10 cellular contexts compared by ENCODE assay signal in the genomic region with DNA sequence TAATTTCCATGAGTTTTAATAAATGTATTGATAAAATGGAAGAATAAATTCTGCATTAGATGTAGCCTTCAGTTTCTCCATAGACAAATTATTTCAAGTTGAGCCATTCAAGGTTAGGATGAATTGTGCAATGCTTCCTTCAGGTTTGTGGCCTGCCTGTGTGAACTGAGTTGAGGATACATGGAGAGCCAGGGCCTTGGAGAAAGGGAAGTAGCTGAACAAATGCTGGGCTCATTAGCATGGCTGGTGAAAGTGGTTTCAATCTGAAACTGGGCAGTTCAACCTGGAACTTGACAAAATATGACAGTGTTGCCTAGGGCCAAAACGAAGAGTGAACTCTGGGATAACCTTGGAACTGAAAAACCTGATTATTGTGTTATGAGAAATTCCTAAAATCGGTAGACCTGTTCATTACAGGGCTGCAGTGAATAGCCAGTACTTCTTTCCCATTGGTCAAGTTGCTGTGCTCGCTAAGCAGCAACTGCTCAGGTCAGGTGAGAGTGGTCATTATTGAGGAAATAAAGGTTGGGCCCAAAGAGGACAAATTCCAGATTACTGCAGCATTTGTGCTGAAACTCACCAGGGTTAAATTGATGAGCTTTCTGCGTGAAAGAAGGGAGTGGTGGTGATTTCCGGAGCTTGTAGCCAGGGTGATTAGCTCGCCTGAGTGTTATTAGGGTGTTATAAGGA. TPM values are rescaled to one million over a fixed set of nuclear protein-coding genes. Genes with fewer than 3 reads are reported as not detected.
A peak's percentile ranks its signal among the peaks of the same experiment; 100 is the strongest.
DNase-seq lines count a peak whose midpoint lies in the region; ATAC-seq and TF ChIP-seq lines count a peak whose summit lies in the region.
"Had no signal": no experiment of that assay in that cellular context is flagged by ENCODE, and none has a peak within 500 bp of the region (broad histone marks: within the 10 kb centered on the region; RNA-seq: fewer than 3 reads in every experiment).

No MANE protein-coding gene starts in this region.

- H3K27me3 ChIP-seq in body of pancreas (no peaks in the 10 kb centered on the region), upper lobe of right lung (no peaks in the 10 kb centered on the region), H7 (ENCODE audit: control insufficient read depth, insufficient read depth, low read length) (no peaks in the 10 kb centered on the region)
- H3K27me3 ChIP-seq: tibial nerve had no signal

- no peaks in the 10 kb centered on the region for H3K9me3 ChIP-seq in body of pancreas
- no peaks in the 10 kb centered on the region for H3K9me3 ChIP-seq in upper lobe of right lung
- H3K9me3 ChIP-seq: tibial nerve had no signal

- H3K27ac ChIP-seq in body of pancreas (peak overlapping the region in 2 of 4 donors; percentile 21 to 62), upper lobe of right lung (no peak overlapping the region)

- TF ChIP-seq POLR2A in body of pancreas (IDR thresholded peaks at IDR 0.05): no peak

- no peaks in the 10 kb centered on the region for H3K36me3 ChIP-seq in body of pancreas (replicated peaks in 1 of 2; ENCODE audit: insufficient read depth in 1 of 2, low read depth in 2 of 2)
- H3K36me3 ChIP-seq in upper lobe of right lung: no peaks in the 10 kb centered on the region
- no peaks in the 10 kb centered on the region; the same call in 1 of the 2 replicates for H3K36me3 ChIP-seq in H7 (replicated peaks; ENCODE audit: control insufficient read depth, insufficient read depth, low read length)
- H3K36me3 ChIP-seq: tibial nerve had no signal

- WGBS in body of pancreas, 2 donors: 54 to 59% methylated on average over 6 of the region's 6 CpGs

- ATAC-seq in body of pancreas (peak; percentile 30), left lobe of liver (peak; percentile 25), upper lobe of right lung (peak; percentile 64)

- peaks cover 69% of the 10 kb centered on the region for H3K4me1 ChIP-seq in body of pancreas
- H3K4me1 ChIP-seq in upper lobe of right lung: peaks cover 39% of the 10 kb centered on the region

- DNase-seq in NCI-H748 (lab: John Stamatoyannopoulos, UW; ENCODE audit: unreplicated experiment) (peak; percentile 27), NCI-H748 treated with DMSO at 0.1 percent for 48 hours (lab: John Stamatoyannopoulos, UW) (no peak), body of pancreas (peak in 1 of 4 donors; percentile 45), left lobe of liver (ENCODE audit: low spot score) (no peak), upper lobe of right lung (no peak), posterior cingulate gyrus (no peak), H7 (no peak)
- DNase-seq in activated T-cell treated with anti-CD3 and anti-CD28 coated beads, Interleukin-2, amount 50 U/mL, for 1 hour: no peak
- DNase-seq: erythroblast had no signal

- TF ChIP-seq CTCF in body of pancreas (IDR thresholded peaks at IDR 0.05) (no peak), upper lobe of right lung (IDR thresholded peaks at IDR 0.05) (no peak)

- intact Hi-C loops in body of pancreas (cut with DNase I) (no loop called here), upper lobe of right lung (cut with DNase I) (no loop called here), posterior cingulate gyrus (cut with DNase I) (no loop called here)

- no peak overlapping the region for H3K4me3 ChIP-seq in body of pancreas
- H3K4me3 ChIP-seq in upper lobe of right lung: no peak overlapping the region
- H3K4me3 ChIP-seq in H7 (ENCODE audit: insufficient read depth, low read depth, low read length): no peak overlapping the region
- H3K4me3 ChIP-seq: tibial nerve had no signal

RNA-seq across cellular contexts. Expression of gene INPP1, which starts 12.7 kb away (rescaled TPM):
- total RNA-seq in body of pancreas (10 to 100 TPM; 17.6 to 19.8 TPM), left lobe of liver (12.4 TPM), upper lobe of right lung (38.1 TPM)
- total RNA-seq in H7 (2014; rRNA removed; shearing (Covaris generic)): 0.74 and 1.8 TPM in 2 replicates

RNA-seq across cellular contexts. Expression of gene HIBCH, which starts 36.5 kb away (rescaled TPM):
- total RNA-seq in body of pancreas (10 to 100 TPM; 19.4 to 21.3 TPM), left lobe of liver (80.7 TPM), upper lobe of right lung (23.3 TPM)
- total RNA-seq in H7 (2014; rRNA removed; shearing (Covaris generic)): 13.0 and 14.3 TPM in 2 replicates

RNA-seq across cellular contexts. Expression of gene MFSD6, which starts 52.0 kb away (rescaled TPM):
- total RNA-seq in body of pancreas (10 to 100 TPM; 38.7 to 46.8 TPM), left lobe of liver (1.9 TPM), upper lobe of right lung (55.8 TPM)
- 0.63 and 1.6 TPM in 2 replicates for total RNA-seq in H7 (2014; rRNA removed; shearing (Covaris generic))

Comparison
In these comparisons a context has a peak if more than half of its experiments do, and no peak if none do; other contexts are left out.
1. RNA of gene MFSD6, which starts 52.0 kb away (total RNA-seq): 55.8 TPM in upper lobe of right lung (single experiment) and 38.7 to 46.8 TPM in body of pancreas; 1.9 TPM in left lobe of liver (single experiment) and 0.63 to 1.6 TPM in H7; every median in the first group is over 10 times any median in the second.
2. Peak in every context shown above with its lines, with median percentiles within 50 percentile points of each other: ATAC-seq.